Comparison of ENCODE assay signal across 1 cellular context in genomic region chr2:217723078-217723477, GRCh38.
TF ChIP-seq lines count a peak whose summit lies in the region.

No MANE protein-coding gene starts in this region.

TF ChIP-seq in SK-N-SH treated with all-trans-retinoic acid at 6 μM for 48 hours, 23 proteins besides CTCF, POLR2A, EP300 and RAD21:
- TF ChIP-seq ZFP3 (CRISPR knock-in tag; IDR thresholded peaks at IDR 0.05), result no peak
- no peak for TF ChIP-seq PATZ1 (CRISPR knock-in tag; IDR thresholded peaks at IDR 0.05; ENCODE audit: borderline replicate concordance)
- TF ChIP-seq SNAI2 (CRISPR knock-in tag; IDR thresholded peaks at IDR 0.05), result no peak
- TF ChIP-seq ZC3H10 (CRISPR knock-in tag; IDR thresholded peaks at IDR 0.05), result no peak
- TF ChIP-seq GLIS3 (CRISPR knock-in tag; IDR thresholded peaks at IDR 0.05), result no peak
- 0 out of 2 replicates have a peak, but pooled peaks have one; percentile 3 for TF ChIP-seq ZFP30 (CRISPR knock-in tag; IDR thresholded peaks at IDR 0.05)
- TF ChIP-seq TSHZ2 (CRISPR knock-in tag; IDR thresholded peaks at IDR 0.05), result no peak
